In the genomic region with DNA sequence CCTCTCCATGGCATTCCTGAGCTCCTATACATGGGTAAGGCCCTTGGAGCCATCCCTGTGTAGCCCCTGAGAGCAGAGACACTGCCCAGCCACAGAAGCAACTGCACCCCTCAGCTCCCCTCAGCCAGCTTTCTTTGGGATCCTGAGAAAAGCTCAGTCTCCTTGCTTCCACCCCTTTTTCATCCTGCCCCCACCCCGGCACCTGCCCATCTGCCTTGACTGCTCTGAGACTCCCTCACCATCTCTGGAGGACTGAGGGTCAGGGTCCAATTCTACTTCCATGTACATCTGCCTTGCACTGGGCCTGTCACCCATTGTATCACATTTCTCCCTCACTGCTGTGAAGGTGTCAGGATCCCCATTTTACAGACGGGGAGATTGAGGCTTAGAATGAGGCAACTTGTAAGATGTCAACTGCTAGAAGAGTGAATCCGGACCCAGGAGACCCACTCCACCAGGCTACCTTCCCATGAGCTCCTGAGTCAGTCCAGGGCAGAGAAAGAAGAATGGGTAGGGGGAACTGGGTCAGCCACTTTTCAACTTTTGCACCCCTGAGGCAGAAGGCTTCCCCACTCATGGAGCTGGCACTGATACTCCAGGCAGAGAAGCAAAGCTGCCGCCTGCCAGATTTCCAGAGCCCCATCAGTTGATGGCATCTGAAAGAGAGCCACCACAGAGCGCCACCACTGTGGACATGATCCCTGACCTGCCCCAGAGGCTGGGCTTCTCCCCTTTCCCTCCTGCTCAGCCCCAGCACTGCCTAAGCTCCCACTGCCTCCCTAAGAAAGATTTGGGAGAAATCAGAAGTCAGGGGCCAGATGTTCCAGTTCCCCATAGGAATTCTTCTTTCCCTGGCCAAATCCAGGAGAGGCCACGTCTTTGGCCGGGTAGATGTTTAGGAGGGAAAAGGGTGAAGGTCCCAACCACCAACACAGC, we compare ENCODE assay signal across 19 cellular contexts.
DNase-seq lines count a peak whose midpoint lies in the region; ATAC-seq, FAIRE-seq and TF ChIP-seq lines count a peak whose summit lies in the region.
"Had no signal": no experiment of that assay in that cellular context is flagged by ENCODE, and none has a peak within 500 bp of the region (broad histone marks: within the 10 kb centered on the region; RNA-seq: fewer than 3 reads in every experiment).

No MANE protein-coding gene starts in this region.

- no peaks in the 10 kb centered on the region for H3K36me3 Mint-ChIP-seq in endodermal cell (ENCODE audit: low read depth)
- H3K36me3 Mint-ChIP-seq in naive thymus-derived CD4-positive, alpha-beta T cell: no peaks in the 10 kb centered on the region
- H3K36me3 Mint-ChIP-seq: CD4-positive, alpha-beta memory T cell had no signal

- no peak overlapping the region for H2BK120ac ChIP-seq in neuronal stem cell (ENCODE audit: low read depth, low read length)

- peaks cover 17% of the 10 kb centered on the region for H3K4me1 Mint-ChIP-seq in endodermal cell
- peaks cover 0 to 3% (median 0%) of the 10 kb centered on the region in 7 donors for H3K4me1 Mint-ChIP-seq in naive thymus-derived CD4-positive, alpha-beta T cell
- H3K4me1 Mint-ChIP-seq: CD4-positive, alpha-beta memory T cell had no signal

- H3K4me1 ChIP-seq in K562 (replicated peaks in 1 of 2; ENCODE audit: control insufficient read depth in 2 of 2, insufficient read depth in 2 of 2, low read length in 2 of 2) (no peaks in the 10 kb centered on the region), endodermal cell (ENCODE audit: control insufficient read depth, insufficient read depth, low read length) (peaks cover 2% of the 10 kb centered on the region), neuronal stem cell (ENCODE audit: control insufficient read depth in 2 of 2, insufficient read depth in 1 of 2, low read depth in 1 of 2, low read length in 2 of 2) (peaks cover 0 to 3% of the 10 kb centered on the region in 2 donors), vagina (no peaks in the 10 kb centered on the region)
- no peaks in the 10 kb centered on the region for H3K4me1 ChIP-seq in naive thymus-derived CD4-positive, alpha-beta T cell (ENCODE audit: control insufficient read depth in 2 of 2, insufficient read depth in 2 of 2, low read length in 2 of 2)

- H4K8ac ChIP-seq in neuronal stem cell (ENCODE audit: low read depth, low read length): no peak overlapping the region

- no peaks in the 10 kb centered on the region for H3K79me2 ChIP-seq in K562 (ENCODE audit: control insufficient read depth, insufficient read depth, low read length)

- FAIRE-seq in K562 (lab: Jason Lieb, UNC): no peak
- FAIRE-seq: GM12891, GM18507, H54 had no signal

- DNase-seq in K562 (ENCODE audit: extremely low read depth in 1 of 4, low spot score in 3 of 4) (no peak), endodermal cell (peak; percentile 24), neuronal stem cell (ENCODE audit: low spot score) (no peak), vagina (ENCODE audit: extremely low spot score in 2 of 2) (peak; percentile 67 to 72), cortex of kidney (lab: John Stamatoyannopoulos, UW) (no peak)
- no peak for DNase-seq in naive thymus-derived CD4-positive, alpha-beta T cell
- DNase-seq: C1 segment of cervical spinal cord; Calu3; CD4-positive, alpha-beta memory T cell; COR-L47; DMS53; DMS79 treated with DMSO at 0.1 percent for 48 hours; GF-D8; GOT3 had no signal

- no peak overlapping the region for H3K14ac ChIP-seq in neuronal stem cell (ENCODE audit: low read length)

- TF ChIP-seq CTCF in K562 (IDR thresholded peaks at IDR 0.05 in 2 of 3, conservative IDR thresholded peaks at IDR 0.05 in 1 of 3; ENCODE audit: insufficient read depth in 2 of 3, low read depth in 1 of 3, low read length in 3 of 3): no peak
- no peak for TF ChIP-seq CTCF in endodermal cell (conservative IDR thresholded peaks at IDR 0.05)
- no peak for TF ChIP-seq CTCF in vagina (IDR thresholded peaks at IDR 0.05)

- H2AFZ ChIP-seq in K562 (ENCODE audit: low read depth, low read length) (no peak overlapping the region), neuronal stem cell (ENCODE audit: low read length) (no peak overlapping the region)

- no peak overlapping the region for H3K9ac ChIP-seq in K562 (ENCODE audit: insufficient read depth in 1 of 2, low read depth in 2 of 2, low read length in 2 of 2)
- no peak overlapping the region for H3K9ac ChIP-seq in endodermal cell (ENCODE audit: extremely low read depth, low read length, poor library complexity, severe bottlenecking)
- H3K9ac ChIP-seq in neuronal stem cell (ENCODE audit: low read depth, low read length, poor library complexity): no peak overlapping the region

- H3K4me2 ChIP-seq in K562 (ENCODE audit: insufficient read depth, low read length): no peak overlapping the region
- H3K4me2 ChIP-seq in neuronal stem cell (ENCODE audit: insufficient read depth, low read length, poor library complexity, severe bottlenecking): no peak overlapping the region

- peak overlapping the region; percentile 53 for H3K18ac ChIP-seq in neuronal stem cell (ENCODE audit: low read length)

- in situ Hi-C loops in K562 (cut with MboI): no loop called here

- POLR2A ChIA-PET in K562 (lab: Yijun Ruan, JAX): no interaction called here
- POLR2A ChIA-PET in naive thymus-derived CD4-positive, alpha-beta T cell (lab: Charles Lee): no interaction called here

- H3K36me3 ChIP-seq in K562 (ENCODE audit: control insufficient read depth, insufficient read depth, low read length) (no peaks in the 10 kb centered on the region), endodermal cell (ENCODE audit: control insufficient read depth, insufficient read depth, low read length) (no peaks in the 10 kb centered on the region), neuronal stem cell (replicated peaks in 1 of 2; ENCODE audit: control insufficient read depth in 2 of 2, insufficient read depth in 2 of 2, low read length in 2 of 2) (no peaks in the 10 kb centered on the region), vagina (no peaks in the 10 kb centered on the region)
- H3K36me3 ChIP-seq in naive thymus-derived CD4-positive, alpha-beta T cell (ENCODE audit: control insufficient read depth in 2 of 3, insufficient read depth in 3 of 3, low read length in 3 of 3): no peaks in the 10 kb centered on the region

- no peaks in the 10 kb centered on the region for H3K9me3 Mint-ChIP-seq in endodermal cell
- H3K9me3 Mint-ChIP-seq in naive thymus-derived CD4-positive, alpha-beta T cell: peaks cover 0 to 2% (median 0%) of the 10 kb centered on the region in 11 donors
- H3K9me3 Mint-ChIP-seq: CD4-positive, alpha-beta memory T cell had no signal

- H3K27ac ChIP-seq in K562 (ENCODE audit: extremely low read depth, low read depth, low read length): no peak overlapping the region
- H3K27ac ChIP-seq in endodermal cell (ENCODE audit: low read depth, low read length): no peak overlapping the region
- H3K27ac ChIP-seq in neuronal stem cell (replicated peaks; ENCODE audit: low read length): no peak overlapping the region
- H3K27ac ChIP-seq in vagina: no peak overlapping the region
- no peak overlapping the region for H3K27ac ChIP-seq in naive thymus-derived CD4-positive, alpha-beta T cell (ENCODE audit: low read depth, low read length)

- peaks cover 0 to 4% of the 10 kb centered on the region in 2 experiments; a peak in 1 of 5 replicates for H3K27me3 ChIP-seq in K562 (ENCODE audit: control insufficient read depth in 2 of 2, insufficient read depth in 2 of 2, low read length in 2 of 2)
- H3K27me3 ChIP-seq in endodermal cell (ENCODE audit: control insufficient read depth, insufficient read depth, low read length, poor library complexity, severe bottlenecking): peaks cover 5% of the 10 kb centered on the region
- H3K27me3 ChIP-seq in neuronal stem cell (ENCODE audit: control insufficient read depth in 3 of 3, insufficient read depth in 3 of 3, low read depth in 1 of 3, low read length in 3 of 3): no peaks in the 10 kb centered on the region
- H3K27me3 ChIP-seq in vagina: no peaks in the 10 kb centered on the region
- H3K27me3 ChIP-seq in naive thymus-derived CD4-positive, alpha-beta T cell (ENCODE audit: control insufficient read depth in 2 of 2, insufficient read depth in 2 of 2, low read length in 2 of 2): no peaks in the 10 kb centered on the region

- no peak for ATAC-seq in K562
- no peak for ATAC-seq in GM19351 (IDR thresholded peaks at IDR 0.05; ENCODE audit: unreplicated experiment)
- ATAC-seq in naive thymus-derived CD4-positive, alpha-beta T cell: no peak
- ATAC-seq: HCT116 had no signal

- no peak overlapping the region for H2BK15ac ChIP-seq in neuronal stem cell (ENCODE audit: low read length)

- no peaks in the 10 kb centered on the region for H3K79me1 ChIP-seq in neuronal stem cell (ENCODE audit: low read depth, low read length)

- H4K91ac ChIP-seq in neuronal stem cell (ENCODE audit: low read depth, low read length, poor library complexity): no peak overlapping the region

- no peak overlapping the region for H3K4ac ChIP-seq in neuronal stem cell (ENCODE audit: low read length)

- no peak overlapping the region for H3K4me3 Mint-ChIP-seq in endodermal cell
- no peak overlapping the region for H3K4me3 Mint-ChIP-seq in naive thymus-derived CD4-positive, alpha-beta T cell
- H3K4me3 Mint-ChIP-seq: CD4-positive, alpha-beta memory T cell had no signal

- TF ChIP-seq EP300 in K562 (IDR thresholded peaks at IDR 0.05; ENCODE audit: low read length): no peak

- TF ChIP-seq RAD21 in K562 (CRISPR knock-in tag; conservative IDR thresholded peaks at IDR 0.05 in 1 of 2, IDR thresholded peaks at IDR 0.05 in 1 of 2): no peak

- intact Hi-C loops in K562 (cut with micrococcal nuclease): no loop called here
- intact Hi-C loops in vagina (cut with DNase I): no loop called here
- intact Hi-C loops in naive thymus-derived CD4-positive, alpha-beta T cell (cut with micrococcal nuclease): no loop called here

- H3K4me3 ChIP-seq in K562 (no peak overlapping the region), endodermal cell (ENCODE audit: low read length) (no peak overlapping the region), neuronal stem cell (ENCODE audit: low read length in 2 of 2) (no peak overlapping the region), vagina (no peak overlapping the region)
- no peak overlapping the region for H3K4me3 ChIP-seq in naive thymus-derived CD4-positive, alpha-beta T cell (ENCODE audit: low read length)

- H4K20me1 ChIP-seq in K562 (replicated peaks; ENCODE audit: control insufficient read depth, insufficient read depth, low read length): no peaks in the 10 kb centered on the region

- BruUV-seq in K562 (replicated peaks; lab: Mats Ljungman, UMichigan): no TSS peak

- no peaks in the 10 kb centered on the region for H3K9me1 ChIP-seq in K562 (ENCODE audit: control insufficient read depth, insufficient read depth, low read length)

- TF ChIP-seq POLR2A in K562 (conservative IDR thresholded peaks at IDR 0.05) (no peak), vagina (IDR thresholded peaks at IDR 0.05) (no peak)

- 2% methylated on average over 7 of the region's 7 CpGs for WGBS in K562 (ENCODE audit: insufficient coverage, low coverage, missing lambda C conversion rate)
- WGBS in endodermal cell (ENCODE audit: insufficient coverage in 1 of 2, insufficient read length in 1 of 2), 2 experiments: 90 to 92% methylated on average over 3 to 7 of the region's 7 CpGs
- WGBS in neuronal stem cell (ENCODE audit: extremely low coverage in 2 of 2, insufficient read length in 2 of 2, insufficient replicate concordance in 1 of 2), 2 donors: no CpG with 5 or more reads among the region's 7 CpGs

- no peak overlapping the region for H3K27ac Mint-ChIP-seq in endodermal cell
- H3K27ac Mint-ChIP-seq in naive thymus-derived CD4-positive, alpha-beta T cell: no peak overlapping the region

- CTCF ChIA-PET in K562 (lab: Yijun Ruan, JAX; ENCODE audit: low intra/inter-chr PET ratio): no interaction called here
- CTCF ChIA-PET in naive thymus-derived CD4-positive, alpha-beta T cell (lab: Charles Lee): no interaction called here

- no peak overlapping the region for H2BK5ac ChIP-seq in neuronal stem cell (ENCODE audit: low read length)

- H3K9me3 ChIP-seq in K562 (replicated peaks; ENCODE audit: control insufficient read depth, insufficient read depth, low read depth, low read length): no peaks in the 10 kb centered on the region
- H3K9me3 ChIP-seq in endodermal cell (ENCODE audit: control insufficient read depth, low read length): no peaks in the 10 kb centered on the region
- H3K9me3 ChIP-seq in neuronal stem cell (replicated peaks in 1 of 2; ENCODE audit: control insufficient read depth in 2 of 2, insufficient read depth in 1 of 2, low read depth in 1 of 2, low read length in 2 of 2): no peaks in the 10 kb centered on the region
- no peaks in the 10 kb centered on the region for H3K9me3 ChIP-seq in vagina
- H3K9me3 ChIP-seq in naive thymus-derived CD4-positive, alpha-beta T cell (ENCODE audit: control insufficient read depth in 2 of 3, low read length in 3 of 3): no peaks in the 10 kb centered on the region

- no peak overlapping the region for H3K23ac ChIP-seq in neuronal stem cell (ENCODE audit: low read depth, low read length, poor library complexity)

- H2BK12ac ChIP-seq in neuronal stem cell (ENCODE audit: low read length): no peak overlapping the region

- peaks cover 4% of the 10 kb centered on the region for H3K27me3 Mint-ChIP-seq in endodermal cell (ENCODE audit: insufficient read depth)
- peaks cover 0 to 23% (median 10%) of the 10 kb centered on the region in 5 donors for H3K27me3 Mint-ChIP-seq in naive thymus-derived CD4-positive, alpha-beta T cell

- H2AK5ac ChIP-seq in neuronal stem cell (ENCODE audit: low read depth, low read length): no peak overlapping the region

Comparison
In these comparisons a context has a peak if more than half of its experiments do, and no peak if none do; other contexts are left out.
1. DNase-seq: peak in endodermal cell (single experiment) and vagina (2 of 2); none in K562 (0 of 4), neuronal stem cell (single experiment), cortex of kidney (single experiment) and naive thymus-derived CD4-positive, alpha-beta T cell (0 of 9).